2 cellular contexts compared by ENCODE assay signal in the genomic region with DNA sequence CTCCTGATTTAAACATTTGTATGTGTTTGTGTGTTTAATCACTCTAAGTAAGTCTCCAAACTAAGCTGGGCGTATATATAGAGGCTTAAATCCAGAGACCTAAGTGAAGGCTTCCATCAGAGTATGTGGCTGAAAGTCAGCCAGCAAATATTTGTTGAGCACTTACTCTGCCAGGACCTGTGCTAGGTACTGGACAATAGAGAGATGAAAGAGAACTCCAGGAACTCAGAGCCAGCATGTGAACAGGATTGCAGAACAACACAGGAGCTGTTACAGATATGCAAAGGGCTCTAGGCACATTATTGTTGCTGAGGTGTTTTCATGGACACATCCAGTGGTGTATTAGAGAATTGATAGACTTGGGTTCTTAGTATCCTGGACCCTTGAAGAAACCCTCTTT.
TF ChIP-seq lines count a peak whose summit lies in the region.

No MANE protein-coding gene starts in this region.

TF ChIP-seq in GM23338, 12 proteins besides CTCF, POLR2A, EP300 and RAD21 (continued from another document):
- TF ChIP-seq ETS1 (IDR thresholded peaks at IDR 0.05) = no peak
- TF ChIP-seq STAT1 (IDR thresholded peaks at IDR 0.05; ENCODE audit: unreplicated experiment) = no peak
- no peak for TF ChIP-seq EZH2phosphoT487 (IDR thresholded peaks at IDR 0.05; ENCODE audit: unreplicated experiment)
- no peak for TF ChIP-seq ZNF331 (CRISPR knock-in tag; IDR thresholded peaks at IDR 0.05; ENCODE audit: low read depth)
- TF ChIP-seq EZH2 (IDR thresholded peaks at IDR 0.05; ENCODE audit: low read depth, unreplicated experiment) = no peak
- no peak for TF ChIP-seq ZNF462 (CRISPR knock-in tag; IDR thresholded peaks at IDR 0.05)
- TF ChIP-seq JUNB (IDR thresholded peaks at IDR 0.05; ENCODE audit: unreplicated experiment) = no peak
- TF ChIP-seq POLR2AphosphoS5 (IDR thresholded peaks at IDR 0.05; ENCODE audit: low read depth) = no peak
- TF ChIP-seq ZNF114 (CRISPR knock-in tag; IDR thresholded peaks at IDR 0.05) = no peak
- TF ChIP-seq REST (IDR thresholded peaks at IDR 0.05; ENCODE audit: unreplicated experiment) = no peak

TF ChIP-seq in WTC11, 78 proteins besides CTCF, POLR2A, EP300 and RAD21 (continued from another document):
- no peak for TF ChIP-seq ZNF532 (CRISPR knock-in tag; IDR thresholded peaks at IDR 0.05; ENCODE audit: borderline replicate concordance)
- TF ChIP-seq, protein P1, sequence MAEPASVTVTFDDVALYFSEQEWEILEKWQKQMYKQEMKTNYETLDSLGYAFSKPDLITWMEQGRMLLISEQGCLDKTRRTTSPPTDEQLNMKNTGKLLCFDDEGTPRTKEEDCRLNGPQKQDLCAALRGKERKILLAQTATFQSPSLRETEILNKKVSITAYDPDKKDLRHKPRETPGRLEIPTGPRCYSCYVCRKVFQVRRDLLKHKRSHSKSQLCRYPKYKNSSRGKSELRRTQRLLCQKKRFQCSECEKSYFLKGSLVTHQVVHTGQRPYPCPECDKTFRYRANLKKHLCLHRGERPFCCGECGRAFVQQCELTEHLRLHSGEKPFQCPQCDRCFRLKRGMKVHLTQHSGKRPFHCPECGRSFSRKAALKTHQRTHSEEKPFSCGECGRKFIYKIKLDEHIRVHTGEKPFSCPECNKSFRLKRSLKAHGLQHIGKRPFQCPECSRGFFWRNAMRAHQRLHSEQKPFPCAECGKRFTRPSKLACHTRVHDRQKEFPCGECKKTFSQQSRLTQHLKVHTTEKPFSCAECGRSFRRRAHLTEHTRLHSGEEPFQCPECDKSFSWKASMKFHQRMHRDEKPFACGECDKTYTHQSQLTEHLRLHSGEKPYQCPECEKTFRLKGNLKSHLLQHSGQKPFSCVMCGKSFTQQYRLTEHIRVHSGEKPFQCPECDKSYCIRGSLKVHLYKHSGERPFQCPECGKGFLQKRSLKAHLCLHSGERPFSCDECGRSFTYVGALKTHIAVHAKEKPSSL (CRISPR knock-in tag; conservative IDR thresholded peaks at IDR 0.05) = no peak
- TF ChIP-seq ZBTB21 (CRISPR knock-in tag; IDR thresholded peaks at IDR 0.05; ENCODE audit: borderline replicate concordance) = no peak
- TF ChIP-seq E2F4 (CRISPR knock-in tag; IDR thresholded peaks at IDR 0.05; ENCODE audit: borderline replicate concordance, low read depth) = no peak
- no peak for TF ChIP-seq AR (CRISPR knock-in tag; IDR thresholded peaks at IDR 0.05)
- no peak for TF ChIP-seq ZSCAN18 (CRISPR knock-in tag; IDR thresholded peaks at IDR 0.05)
- TF ChIP-seq ZNF232 (CRISPR knock-in tag; IDR thresholded peaks at IDR 0.05) = no peak
- no peak for TF ChIP-seq TCF7 (CRISPR knock-in tag; IDR thresholded peaks at IDR 0.05; ENCODE audit: low read depth)
- no peak for TF ChIP-seq CREM (CRISPR knock-in tag; IDR thresholded peaks at IDR 0.05)
- TF ChIP-seq NFE2L1 (CRISPR knock-in tag; IDR thresholded peaks at IDR 0.05) = no peak
- no peak for TF ChIP-seq ZNF396 (CRISPR knock-in tag; IDR thresholded peaks at IDR 0.05; ENCODE audit: borderline replicate concordance)
- no peak for TF ChIP-seq CDX4 (CRISPR knock-in tag; IDR thresholded peaks at IDR 0.05; ENCODE audit: borderline replicate concordance)
- no peak for TF ChIP-seq SOX15 (CRISPR knock-in tag; IDR thresholded peaks at IDR 0.05)
- no peak for TF ChIP-seq ZNF138 (CRISPR knock-in tag; conservative IDR thresholded peaks at IDR 0.05)
- no peak for TF ChIP-seq ZNF219 (CRISPR knock-in tag; IDR thresholded peaks at IDR 0.05; ENCODE audit: borderline replicate concordance)
- TF ChIP-seq MXD4 (CRISPR knock-in tag; IDR thresholded peaks at IDR 0.05; ENCODE audit: borderline replicate concordance) = no peak
